11 cellular contexts compared by ENCODE assay signal in genomic region chr18:2998644-2999043, GRCh38. TPM values are rescaled to one million over a fixed set of nuclear protein-coding genes. Genes with fewer than 3 reads are reported as not detected.
DNase-seq lines count a peak whose midpoint lies in the region; ATAC-seq, FAIRE-seq and TF ChIP-seq lines count a peak whose summit lies in the region.
"Had no signal": no experiment of that assay in that cellular context is flagged by ENCODE, and none has a peak within 500 bp of the region (broad histone marks: within the 10 kb centered on the region; RNA-seq: fewer than 3 reads in every experiment).

No MANE protein-coding gene starts in this region.

- H3K4me3 Mint-ChIP-seq in activated T-cell treated with anti-CD3 and anti-CD28 coated beads, Interleukin-2, amount 50 U/mL, for 24 hours = peak overlapping the region; percentile 43
- no peak overlapping the region for H3K4me3 Mint-ChIP-seq in astrocyte (ENCODE audit: unreplicated experiment)

- no peak for FAIRE-seq in astrocyte (lab: Jason Lieb, UNC)
- FAIRE-seq: A549, islet of Langerhans had no signal

- peaks cover 7% of the 10 kb centered on the region for H3K4me1 ChIP-seq in astrocyte (ENCODE audit: insufficient read depth, low read length)
- peaks cover 39% of the 10 kb centered on the region for H3K4me1 ChIP-seq in lower lobe of right lung
- peaks cover 26 to 38% of the 10 kb centered on the region in 2 donors for H3K4me1 ChIP-seq in thyroid gland

- no peak for DNase-seq in activated T-cell treated with anti-CD3 and anti-CD28 coated beads, Interleukin-2, amount 50 U/mL, for 24 hours
- DNase-seq in activated T-cell treated with anti-CD3 and anti-CD28 coated beads, Interleukin-2, amount 50 U/mL, for 1 hour = no peak
- DNase-seq in astrocyte (ENCODE audit: low read depth) = no peak
- no peak for DNase-seq in lower lobe of right lung
- no peak for DNase-seq in thyroid gland
- no peak for DNase-seq in iPS-NIHi7 (ENCODE audit: extremely low spot score)

- no peak overlapping the region for H2AFZ ChIP-seq in astrocyte (ENCODE audit: low read depth, low read length)

- peaks cover 68% of the 10 kb centered on the region for H3K36me3 Mint-ChIP-seq in activated T-cell treated with anti-CD3 and anti-CD28 coated beads, Interleukin-2, amount 50 U/mL, for 24 hours (ENCODE audit: low read depth)
- peaks cover 10% of the 10 kb centered on the region for H3K36me3 Mint-ChIP-seq in astrocyte (ENCODE audit: low read depth, unreplicated experiment)

- H3K27me3 ChIP-seq in astrocyte (ENCODE audit: insufficient read depth, low read length) (no peaks in the 10 kb centered on the region), lower lobe of right lung (ENCODE audit: low read depth) (no peaks in the 10 kb centered on the region), thyroid gland (no peaks in the 10 kb centered on the region)

- H3K36me3 ChIP-seq in astrocyte (ENCODE audit: insufficient read depth, low read length) (no peaks in the 10 kb centered on the region), lower lobe of right lung (no peaks in the 10 kb centered on the region), thyroid gland (no peaks in the 10 kb centered on the region)

- TF ChIP-seq CTCF in astrocyte (IDR thresholded peaks at IDR 0.05; ENCODE audit: insufficient read depth, low read depth, low read length) (no peak), lower lobe of right lung (IDR thresholded peaks at IDR 0.05) (no peak), thyroid gland (IDR thresholded peaks at IDR 0.05) (no peak)

- 59 to 80% methylated on average over 3 of the region's 3 CpGs for WGBS in thyroid gland, 2 donors

- H3K9ac ChIP-seq in astrocyte (ENCODE audit: low read length) = peak overlapping the region; percentile 42

- H3K27ac ChIP-seq in astrocyte (ENCODE audit: low read depth, low read length) = no peak overlapping the region
- H3K27ac ChIP-seq in lower lobe of right lung = peak overlapping the region; percentile 60
- peak overlapping the region; percentile 73 to 97 (median 84) for H3K27ac ChIP-seq in thyroid gland

- peaks cover 32% of the 10 kb centered on the region for H4K20me1 ChIP-seq in astrocyte (ENCODE audit: insufficient read depth, low read length)

- H3K4me3 ChIP-seq in astrocyte (ENCODE audit: insufficient read depth, low read depth, low read length) (no peak overlapping the region), lower lobe of right lung (no peak overlapping the region), thyroid gland (replicated peaks in 1 of 3) (no peak overlapping the region)
- H3K4me3 ChIP-seq: A549 had no signal

- no peak for TF ChIP-seq POLR2A in thyroid gland (IDR thresholded peaks at IDR 0.05)

- H3K27me3 Mint-ChIP-seq in activated T-cell treated with anti-CD3 and anti-CD28 coated beads, Interleukin-2, amount 50 U/mL, for 24 hours = no peaks in the 10 kb centered on the region
- H3K27me3 Mint-ChIP-seq in astrocyte (ENCODE audit: low read depth, unreplicated experiment) = no peaks in the 10 kb centered on the region

- H3K9me3 ChIP-seq in astrocyte (ENCODE audit: insufficient read depth, low read depth, low read length) (no peaks in the 10 kb centered on the region), lower lobe of right lung (no peaks in the 10 kb centered on the region), thyroid gland (no peaks in the 10 kb centered on the region)
- H3K9me3 ChIP-seq: A549 had no signal

- ATAC-seq in lower lobe of right lung (no peak), GM18861 (IDR thresholded peaks at IDR 0.05; ENCODE audit: unreplicated experiment) (no peak), HG03196 (IDR thresholded peaks at IDR 0.05; ENCODE audit: unreplicated experiment) (no peak)
- ATAC-seq: A549; activated CD4-positive, CD25-positive, alpha-beta regulatory T cell treated with anti-CD3 and anti-CD28 coated beads, Interleukin-2, amount 50 U/mL, for 24 hours had no signal

- peaks cover 83% of the 10 kb centered on the region for H3K4me1 Mint-ChIP-seq in activated T-cell treated with anti-CD3 and anti-CD28 coated beads, Interleukin-2, amount 50 U/mL, for 24 hours (ENCODE audit: low read depth)
- peaks cover 10% of the 10 kb centered on the region for H3K4me1 Mint-ChIP-seq in astrocyte (ENCODE audit: low read depth, unreplicated experiment)

- H3K79me2 ChIP-seq in astrocyte (ENCODE audit: insufficient read depth, low read length) = peaks cover 45% of the 10 kb centered on the region

- H3K4me2 ChIP-seq in astrocyte (ENCODE audit: low read length) = peak overlapping the region; percentile 64
- H3K4me2 ChIP-seq: A549 had no signal

- intact Hi-C loops in lower lobe of right lung (cut with DNase I) = no loop called here
- intact Hi-C loops in thyroid gland (cut with DNase I) = no loop called here

- H3K9me3 Mint-ChIP-seq in activated T-cell treated with anti-CD3 and anti-CD28 coated beads, Interleukin-2, amount 50 U/mL, for 24 hours = no peaks in the 10 kb centered on the region
- H3K9me3 Mint-ChIP-seq in astrocyte (ENCODE audit: unreplicated experiment) = peaks cover 6% of the 10 kb centered on the region

- peak overlapping the region; percentile 91 for H3K27ac Mint-ChIP-seq in activated T-cell treated with anti-CD3 and anti-CD28 coated beads, Interleukin-2, amount 50 U/mL, for 24 hours
- H3K27ac Mint-ChIP-seq in astrocyte (ENCODE audit: unreplicated experiment) = no peak overlapping the region

RNA-seq across cellular contexts. Expression of gene LPIN2, which starts 14.3 kb away (rescaled TPM):
- 14.6 and 16.5 TPM in 2 replicates for total RNA-seq in astrocyte
- total RNA-seq in lower lobe of right lung = 51.1 TPM
- 10 to 100 TPM; 39.4 to 68.0 (median 47.4) TPM for total RNA-seq in thyroid gland
